Comparison of ENCODE assay signal across 12 cellular contexts in the genomic region with DNA sequence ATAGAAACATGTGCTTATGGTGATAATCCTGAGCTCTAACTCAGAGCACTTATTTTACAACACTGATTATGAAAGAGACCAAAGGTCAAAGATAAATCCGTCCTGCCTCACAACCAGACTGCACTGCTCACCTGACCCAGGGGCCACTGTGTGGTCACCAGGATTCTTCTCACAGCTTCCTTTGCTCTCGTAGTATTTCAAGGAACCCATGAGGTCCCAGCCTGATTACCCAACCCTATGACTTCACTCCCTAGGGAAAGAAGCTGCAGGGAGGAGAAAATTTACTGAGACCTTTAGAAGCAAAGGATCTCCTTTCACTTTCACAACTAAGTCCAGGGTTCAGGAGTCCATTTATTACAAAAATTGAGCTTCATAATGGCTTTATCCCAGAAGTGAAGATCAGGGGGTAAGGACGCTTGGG. TPM values are rescaled to one million over a fixed set of nuclear protein-coding genes. Genes with fewer than 3 reads are reported as not detected.
A peak's percentile ranks its signal among the peaks of the same experiment; 100 is the strongest.
DNase-seq lines count a peak whose midpoint lies in the region; ATAC-seq and TF ChIP-seq lines count a peak whose summit lies in the region.
"Had no signal": no experiment of that assay in that cellular context is flagged by ENCODE, and none has a peak within 500 bp of the region (broad histone marks: within the 10 kb centered on the region; RNA-seq: fewer than 3 reads in every experiment).

No MANE protein-coding gene starts in this region.

- ATAC-seq in HCT116 (no peak), body of pancreas (peak; percentile 75), left lung (peak; percentile 7), HG03108 (IDR thresholded peaks at IDR 0.05; ENCODE audit: unreplicated experiment) (no peak)
- ATAC-seq in CD4-positive, alpha-beta T cell (ENCODE audit: poor library complexity), result no peak

- no peaks in the 10 kb centered on the region for H3K27me3 ChIP-seq in HCT116 (ENCODE audit: insufficient read depth, low read length)
- no peaks in the 10 kb centered on the region for H3K27me3 ChIP-seq in body of pancreas
- H3K27me3 ChIP-seq in left lung, result no peaks in the 10 kb centered on the region
- no peaks in the 10 kb centered on the region for H3K27me3 ChIP-seq in CD4-positive, alpha-beta T cell (ENCODE audit: control insufficient read depth, insufficient read depth, low read length)
- H3K27me3 ChIP-seq: ascending aorta had no signal

- H3K9me3 Mint-ChIP-seq in CD4-positive, alpha-beta T cell, result no peaks in the 10 kb centered on the region

- H3K4me3 ChIP-seq in HCT116 (replicated peaks in 1 of 2; ENCODE audit: low read depth in 1 of 2, low read length in 2 of 2), result no peak overlapping the region
- no peak overlapping the region for H3K4me3 ChIP-seq in body of pancreas
- no peak overlapping the region for H3K4me3 ChIP-seq in left lung
- H3K4me3 ChIP-seq: ascending aorta had no signal

- H3K79me2 ChIP-seq in HCT116 (ENCODE audit: insufficient read depth, low read length), result no peaks in the 10 kb centered on the region

- H3K9me2 ChIP-seq in HCT116 (ENCODE audit: insufficient read depth), result no peaks in the 10 kb centered on the region

- H3K4me1 ChIP-seq in HCT116 (ENCODE audit: control insufficient read depth in 1 of 2, insufficient read depth in 2 of 2, low read length in 2 of 2), result peaks cover 0 to 25% of the 10 kb centered on the region in 2 experiments; a peak in 3 of 4 replicates
- H3K4me1 ChIP-seq in body of pancreas, result peaks cover 37% of the 10 kb centered on the region
- H3K4me1 ChIP-seq in left lung, result no peaks in the 10 kb centered on the region
- H3K4me1 ChIP-seq: ascending aorta had no signal

- TF ChIP-seq POLR2A in HCT116 (IDR thresholded peaks at IDR 0.05; ENCODE audit: borderline replicate concordance, extremely low read depth, insufficient read depth, insufficient read length) (no peak), body of pancreas (IDR thresholded peaks at IDR 0.05) (no peak)

- POLR2A ChIA-PET in HCT116 (lab: Charles Lee), result no interaction called here
- POLR2A ChIA-PET in CD4-positive, alpha-beta T cell (lab: Charles Lee), result no interaction called here

- no TSS peak for BruUV-seq in HCT116 (replicated peaks; lab: Mats Ljungman, UMichigan)

- H3K36me3 ChIP-seq in HCT116 (ENCODE audit: control insufficient read depth in 1 of 2, insufficient read depth in 2 of 2, low read length in 2 of 2), result no peaks in the 10 kb centered on the region
- H3K36me3 ChIP-seq in body of pancreas (replicated peaks in 1 of 2; ENCODE audit: insufficient read depth in 1 of 2, low read depth in 2 of 2), result no peaks in the 10 kb centered on the region
- H3K36me3 ChIP-seq in left lung, result no peaks in the 10 kb centered on the region
- H3K36me3 ChIP-seq: ascending aorta had no signal

- CTCF ChIA-PET in HCT116 (lab: Charles Lee), result interaction anchor here (1.3 kb wide), 1 partner anchor 34 kb away, joined by 4 read pairs; no protein-coding TSS in a partner anchor
- CTCF ChIA-PET in CD4-positive, alpha-beta T cell (lab: Charles Lee), result interaction anchor here (1.1 to 1.6 kb wide), 2 partner anchors 9 to 10 kb away, joined by 3 to 5 read pairs; no protein-coding TSS in a partner anchor

- no peak overlapping the region; the same call in 1 of the 2 replicates for H3K9ac ChIP-seq in HCT116 (ENCODE audit: low read length)

- intact Hi-C loops in HCT116 (cut with micrococcal nuclease), result no loop called here
- intact Hi-C loops in body of pancreas (cut with DNase I), result no loop called here
- intact Hi-C loops in left lung (cut with DNase I), result no loop called here
- intact Hi-C loops in CD4-positive, alpha-beta T cell (cut with DNase I, micrococcal nuclease), result no loop called here

- H3K9me3 ChIP-seq in HCT116 (ENCODE audit: control insufficient read depth in 1 of 2, insufficient read depth in 1 of 2, low read depth in 1 of 2, low read length in 2 of 2) (no peaks in the 10 kb centered on the region), body of pancreas (no peaks in the 10 kb centered on the region), left lung (no peaks in the 10 kb centered on the region)
- no peaks in the 10 kb centered on the region for H3K9me3 ChIP-seq in CD4-positive, alpha-beta T cell (ENCODE audit: control insufficient read depth, low read length)
- H3K9me3 ChIP-seq: ascending aorta had no signal

- in situ Hi-C loops in ACHN (cut with HindIII; ENCODE audit: low pct_ligation_motif_present, low pct_unique_long_range_greater_than_20kb, low sequenced_read_pairs), result no loop called here

- no peak overlapping the region for H3K4me3 Mint-ChIP-seq in CD4-positive, alpha-beta T cell

- TF ChIP-seq CTCF in HCT116 (IDR thresholded peaks at IDR 0.05 in 2 of 3, conservative IDR thresholded peaks at IDR 0.05 in 1 of 3; ENCODE audit: borderline replicate concordance in 1 of 3, insufficient read depth in 1 of 3, low read depth in 2 of 3, low read length in 2 of 3) (no peak), body of pancreas (IDR thresholded peaks at IDR 0.05) (no peak), left lung (IDR thresholded peaks at IDR 0.05) (no peak)
- TF ChIP-seq CTCF in CD4-positive, alpha-beta T cell (IDR thresholded peaks at IDR 0.05), result no peak

- H3K4me1 Mint-ChIP-seq in CD4-positive, alpha-beta T cell (ENCODE audit: low read depth), result peaks cover 7% of the 10 kb centered on the region

- H3K27ac ChIP-seq in HCT116 (ENCODE audit: low read depth, low read length) (no peak overlapping the region), body of pancreas (peak overlapping the region in 3 of 4 donors; percentile 54 to 83 (median 76)), left lung (no peak overlapping the region)
- H3K27ac ChIP-seq in CD4-positive, alpha-beta T cell (ENCODE audit: low read depth, low read length), result no peak overlapping the region
- H3K27ac ChIP-seq: ascending aorta had no signal

- WGBS in body of pancreas, 2 donors, result 11 to 22% methylated on average over 2 to 3 of the region's 3 CpGs

- peak; percentile 32 for DNase-seq in ACHN
- no peak for DNase-seq in HCT116 (ENCODE audit: low read depth, low spot score)
- DNase-seq in body of pancreas, result peak; percentile 57 to 82 (median 75)
- DNase-seq in left lung, result no peak
- no peak for DNase-seq in midbrain (lab: John Stamatoyannopoulos, UW)
- no peak for DNase-seq in CD4-positive, alpha-beta T cell
- no peak for DNase-seq in T-helper 9 cell
- DNase-seq: activated CD4-positive, CD25-positive, alpha-beta regulatory T cell; islet precursor cell; NCI-H526 treated with DMSO at 0.1 percent for 48 hours had no signal

- no peak for TF ChIP-seq RAD21 in HCT116 (IDR thresholded peaks at IDR 0.05; ENCODE audit: low read depth)

- H2AFZ ChIP-seq in HCT116 (ENCODE audit: low read depth, low read length, poor library complexity, severe bottlenecking), result peak overlapping the region; percentile 54

- H4K20me1 ChIP-seq in HCT116 (ENCODE audit: insufficient read depth), result no peaks in the 10 kb centered on the region

- RAD21 ChIA-PET in HCT116 (lab: Charles Lee; ENCODE audit: low non-redundant PET in 1 of 2, low total read pairs in 2 of 2, uncharacterized antibody in 2 of 2, unreplicated experiment in 2 of 2), result no interaction called here

- H3K36me3 Mint-ChIP-seq in CD4-positive, alpha-beta T cell (ENCODE audit: low read depth), result no peaks in the 10 kb centered on the region

- peak overlapping the region; percentile 7; the same call in 1 of the 2 replicates for H3K4me2 ChIP-seq in HCT116 (ENCODE audit: low read length)

- H3K27me3 Mint-ChIP-seq in CD4-positive, alpha-beta T cell, result no peaks in the 10 kb centered on the region

- no peak overlapping the region for H3K27ac Mint-ChIP-seq in CD4-positive, alpha-beta T cell

TF ChIP-seq in HCT116, 20 proteins besides CTCF, POLR2A, EP300 and RAD21 (continues in another document):
- TF ChIP-seq SP1 (IDR thresholded peaks at IDR 0.05; ENCODE audit: low read depth) (no peak), ZFX (IDR thresholded peaks at IDR 0.05) (no peak), POLR2AphosphoS5 (IDR thresholded peaks at IDR 0.05; ENCODE audit: low read depth, low read length) (no peak), ZNF274 (IDR thresholded peaks at IDR 0.05; ENCODE audit: low read depth, low read length) (no peak), YY1 (IDR thresholded peaks at IDR 0.05; ENCODE audit: extremely low read depth, insufficient replicate concordance, low read depth, low read length) (no peak), SRF (IDR thresholded peaks at IDR 0.05; ENCODE audit: low read depth) (no peak)
- TF ChIP-seq, protein P1, sequence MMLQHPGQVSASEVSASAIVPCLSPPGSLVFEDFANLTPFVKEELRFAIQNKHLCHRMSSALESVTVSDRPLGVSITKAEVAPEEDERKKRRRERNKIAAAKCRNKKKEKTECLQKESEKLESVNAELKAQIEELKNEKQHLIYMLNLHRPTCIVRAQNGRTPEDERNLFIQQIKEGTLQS (IDR thresholded peaks at IDR 0.05), result no peak
- TF ChIP-seq, protein P2, sequence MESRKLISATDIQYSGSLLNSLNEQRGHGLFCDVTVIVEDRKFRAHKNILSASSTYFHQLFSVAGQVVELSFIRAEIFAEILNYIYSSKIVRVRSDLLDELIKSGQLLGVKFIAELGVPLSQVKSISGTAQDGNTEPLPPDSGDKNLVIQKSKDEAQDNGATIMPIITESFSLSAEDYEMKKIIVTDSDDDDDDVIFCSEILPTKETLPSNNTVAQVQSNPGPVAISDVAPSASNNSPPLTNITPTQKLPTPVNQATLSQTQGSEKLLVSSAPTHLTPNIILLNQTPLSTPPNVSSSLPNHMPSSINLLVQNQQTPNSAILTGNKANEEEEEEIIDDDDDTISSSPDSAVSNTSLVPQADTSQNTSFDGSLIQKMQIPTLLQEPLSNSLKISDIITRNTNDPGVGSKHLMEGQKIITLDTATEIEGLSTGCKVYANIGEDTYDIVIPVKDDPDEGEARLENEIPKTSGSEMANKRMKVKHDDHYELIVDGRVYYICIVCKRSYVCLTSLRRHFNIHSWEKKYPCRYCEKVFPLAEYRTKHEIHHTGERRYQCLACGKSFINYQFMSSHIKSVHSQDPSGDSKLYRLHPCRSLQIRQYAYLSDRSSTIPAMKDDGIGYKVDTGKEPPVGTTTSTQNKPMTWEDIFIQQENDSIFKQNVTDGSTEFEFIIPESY (IDR thresholded peaks at IDR 0.05; ENCODE audit: extremely low read depth, insufficient replicate concordance, low read length), result no peak
- TF ChIP-seq, protein P3, sequence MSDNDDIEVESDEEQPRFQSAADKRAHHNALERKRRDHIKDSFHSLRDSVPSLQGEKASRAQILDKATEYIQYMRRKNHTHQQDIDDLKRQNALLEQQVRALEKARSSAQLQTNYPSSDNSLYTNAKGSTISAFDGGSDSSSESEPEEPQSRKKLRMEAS (IDR thresholded peaks at IDR 0.05), result no peak

RNA-seq across cellular contexts. Expression of a gene that starts 9.6 kb away (rescaled TPM):
- total RNA-seq in HCT116 (2021; ENCODE audit: unreplicated experiment) (641 TPM), body of pancreas (100 to 1,000 TPM in 1 of 2 donors, 10 to 100 TPM in 1; 92.9 to 235 TPM), left lung (100 to 1,000 TPM; 348 to 392 TPM)
- polyA plus RNA-seq in HCT116 (2012), result 705 and 749 TPM in 2 replicates
- 100 to 1,000 TPM; 160 to 161 TPM for total RNA-seq in CD4-positive, alpha-beta T cell

Comparison
In these comparisons a context has a peak if more than half of its experiments do, and no peak if none do; other contexts are left out.
1. DNase-seq: peak in ACHN (single experiment) and body of pancreas (4 of 4); none in HCT116 (single experiment), left lung (0 of 2), midbrain (single experiment), CD4-positive, alpha-beta T cell (0 of 10) and T-helper 9 cell (single experiment).
2. ATAC-seq: peak in body of pancreas (single experiment) and left lung (single experiment); none in HCT116 (single experiment), CD4-positive, alpha-beta T cell (single experiment) and HG03108 (single experiment).
3. H3K27ac ChIP-seq: peak in body of pancreas (3 of 4); none in HCT116 (single experiment), left lung (0 of 2) and CD4-positive, alpha-beta T cell (single experiment).